In the genomic region with DNA sequence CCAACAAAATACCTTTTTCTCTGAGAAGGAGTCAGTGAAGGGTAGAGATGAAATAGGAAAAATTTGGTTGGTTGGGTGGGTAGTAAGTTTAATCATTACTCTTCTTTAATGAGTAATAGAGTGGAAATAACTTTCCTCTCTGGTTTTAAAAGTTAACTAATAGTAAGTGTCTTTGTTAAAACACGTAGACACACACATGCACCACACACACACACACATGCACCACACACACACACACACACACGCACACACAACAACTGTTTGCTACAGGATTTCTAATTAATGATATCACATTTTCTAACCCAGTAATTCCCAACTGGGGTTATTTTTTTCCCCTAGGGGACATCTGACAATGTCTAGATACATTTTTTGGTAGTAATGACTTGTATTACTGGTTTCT, we compare ENCODE assay signal across 12 cellular contexts.
"Had no signal": no experiment of that assay in that cellular context is flagged by ENCODE, and none has a peak within 500 bp of the region (broad histone marks: within the 10 kb centered on the region; RNA-seq: fewer than 3 reads in every experiment).

No MANE protein-coding gene starts in this region.

- ATAC-seq: activated CD4-positive, CD25-positive, alpha-beta regulatory T cell treated with anti-CD3 and anti-CD28 coated beads, Interleukin-2, amount 50 U/mL, for 24 hours; activated naive CD8-positive, alpha-beta T cell treated with anti-CD3 and anti-CD28 coated beads, Interleukin-2, amount 50 U/mL, for 24 hours; activated T-helper 17 cell treated with anti-CD3 and anti-CD28 coated beads, Interleukin-2, amount 50 U/mL, for 72 hours; effector memory CD8-positive, alpha-beta T cell; mucosa of descending colon; naive thymus-derived CD4-positive, alpha-beta T cell had no signal

- DNase-seq: activated naive CD4-positive, alpha-beta T cell treated with anti-CD3 and anti-CD28 coated beads for 36 hours; activated naive CD8-positive, alpha-beta T cell treated with anti-CD3 and anti-CD28 coated beads, Interleukin-2, amount 50 U/mL, for 24 hours; cerebellar nuclear complex; effector memory CD8-positive, alpha-beta T cell; left ventricle myocardium inferior; mucosa of descending colon; naive thymus-derived CD4-positive, alpha-beta T cell; retina; stimulated activated naive CD4-positive, alpha-beta T cell; tibial artery had no signal
